In genomic region chr5:151189151-151189550, GRCh38 we compare ENCODE assay signal across 28 cellular contexts.
"Had no signal": no experiment of that assay in that cellular context is flagged by ENCODE, and none has a peak within 500 bp of the region (broad histone marks: within the 10 kb centered on the region; RNA-seq: fewer than 3 reads in every experiment).

No MANE protein-coding gene starts in this region.

- H3K27ac Mint-ChIP-seq: activated naive CD4-positive, alpha-beta T cell treated with anti-CD3 and anti-CD28 coated beads, Interleukin-2, amount 10 ng/mL, durations not matched to agents 7 days and 5 days; T-helper 2 cell treated with Interferon-gamma antibody and Interleukin-4, amounts not matched to agents 5 μg/mL and 100 μg/mL, for 36 hours had no signal

- H3K27me3 Mint-ChIP-seq: activated naive CD4-positive, alpha-beta T cell treated with anti-CD3 and anti-CD28 coated beads, Interleukin-2, amount 10 ng/mL, durations not matched to agents 7 days and 5 days had no signal

- ATAC-seq: activated T-cell treated with anti-CD3 and anti-CD28 coated beads, Interleukin-2, amount 50 U/mL, for 4 hours; Panc1; Right ventricle myocardium inferior had no signal

- DNase-seq: activated CD4-positive, alpha-beta T cell treated with anti-CD3 and anti-CD28 coated beads for 48 hours; activated CD4-positive, alpha-beta T cell treated with anti-CD3 and anti-CD28 coated beads, Interleukin-2, amount 50 U/mL, for 4 hours; activated CD4-positive, CD25-positive, alpha-beta regulatory T cell treated with anti-CD3 and anti-CD28 coated beads, Interleukin-2, amount 50 U/mL, for 72 hours; activated CD8-positive, alpha-beta memory T cell treated with anti-CD3 and anti-CD28 coated beads for 24 hours; activated gamma-delta T cell; activated naive CD4-positive, alpha-beta T cell treated with anti-CD3 and anti-CD28 coated beads, Interleukin-2, amount 10 ng/mL, durations not matched to agents 7 days and 5 days; activated T-cell treated with anti-CD3 and anti-CD28 coated beads, Interleukin-2, amount 50 U/mL, for 4 hours; brain microvascular endothelial cell; cerebellar nuclear complex; KG1; NCI-H1092; NCI-H1417; NCI-H1694; NCI-H2029; NCI-H2107; NCI-H345; NCI-H510A; NCI-H526 treated with DMSO at 0.1 percent for 48 hours; NCI-H82; NK-92 treated with Interleukin-12 subunit alpha and Interleukin-12 subunit beta, amount 100 ng/mL, for 24 hours; OCI-M1; RPMI8226 had no signal

- H3K36me3 ChIP-seq: brain microvascular endothelial cell had no signal

- H3K4me3 Mint-ChIP-seq: activated naive CD4-positive, alpha-beta T cell treated with anti-CD3 and anti-CD28 coated beads, Interleukin-2, amount 10 ng/mL, durations not matched to agents 7 days and 5 days; activated T-cell treated with anti-CD3 and anti-CD28 coated beads, Interleukin-2, amount 50 U/mL, for 4 hours; T-helper 2 cell treated with Interferon-gamma antibody and Interleukin-4, amounts not matched to agents 5 μg/mL and 100 μg/mL, for 36 hours had no signal

- H3K4me3 ChIP-seq: cardiac muscle cell, SK-N-MC had no signal

- FAIRE-seq: colon had no signal

- H3K27ac ChIP-seq: brain microvascular endothelial cell, cardiac muscle cell, SK-N-MC had no signal

- H3K27me3 ChIP-seq: brain microvascular endothelial cell, cardiac muscle cell had no signal
